ENCODE assay signal across 9 cellular contexts in genomic region chr1:223621312-223621734, GRCh38. TPM values are rescaled to one million over a fixed set of nuclear protein-coding genes. Genes with fewer than 3 reads are reported as not detected.
A peak's percentile ranks its signal among the peaks of the same experiment; 100 is the strongest.
DNase-seq lines count a peak whose midpoint lies in the region; ATAC-seq and TF ChIP-seq lines count a peak whose summit lies in the region.
"Had no signal": no experiment of that assay in that cellular context is flagged by ENCODE, and none has a peak within 500 bp of the region (broad histone marks: within the 10 kb centered on the region; RNA-seq: fewer than 3 reads in every experiment).

No MANE protein-coding gene starts in this region.

- H3K56ac ChIP-seq in mesendoderm (ENCODE audit: low read length), result no peak overlapping the region

- H3K27me3 ChIP-seq in parathyroid adenoma (ENCODE audit: control insufficient read depth, insufficient read depth, low read length), result no peaks in the 10 kb centered on the region
- H3K27me3 ChIP-seq in aorta (ENCODE audit: control insufficient read depth in 1 of 2, insufficient read depth in 2 of 2, low read length in 1 of 2), result peaks cover 0 to 1% of the 10 kb centered on the region in 2 donors
- no peaks in the 10 kb centered on the region for H3K27me3 ChIP-seq in mesendoderm (ENCODE audit: insufficient read depth, low read length, poor library complexity)

- H2BK120ac ChIP-seq in mesendoderm (ENCODE audit: low read depth, low read length), result no peak overlapping the region

- no peaks in the 10 kb centered on the region for H3K79me1 ChIP-seq in mesendoderm (ENCODE audit: low read length)

- intact Hi-C loops in aorta (cut with DNase I), result no loop called here

- no peak overlapping the region for H4K8ac ChIP-seq in mesendoderm (ENCODE audit: low read depth, low read length)

- H3K4me3 ChIP-seq in parathyroid adenoma (ENCODE audit: low read depth, low read length) (no peak overlapping the region), aorta (ENCODE audit: low read length in 2 of 2) (no peak overlapping the region), mesendoderm (ENCODE audit: low read length) (no peak overlapping the region)

- H3K27ac ChIP-seq in parathyroid adenoma (peak overlapping the region; percentile 59), aorta (ENCODE audit: low read depth in 1 of 2, low read length in 2 of 2) (no peak overlapping the region), mesendoderm (ENCODE audit: low read depth, low read length) (no peak overlapping the region)

- no peak overlapping the region for H2AK5ac ChIP-seq in mesendoderm (ENCODE audit: low read length)

- WGBS in aorta, 2 donors, result 88 to 95% methylated on average over 10 of the region's 10 CpGs
- WGBS in mesendoderm (ENCODE audit: extremely low coverage, insufficient coverage, low lambda C conversion rate), result no CpG with 5 or more reads among the region's 10 CpGs

- no peak overlapping the region for H3K4ac ChIP-seq in mesendoderm (ENCODE audit: low read depth, low read length)

- ATAC-seq in GM18907 (IDR thresholded peaks at IDR 0.05; ENCODE audit: unreplicated experiment) (peak; percentile 89), GM21786 (IDR thresholded peaks at IDR 0.05; ENCODE audit: unreplicated experiment) (peak; percentile 88), HG03521 (IDR thresholded peaks at IDR 0.05; ENCODE audit: unreplicated experiment) (peak; percentile 81), aorta (ENCODE audit: low FRiP score) (no peak)

- H4K5ac ChIP-seq in mesendoderm (ENCODE audit: low read length), result no peak overlapping the region

- DNase-seq in aorta (no peak), NCI-H524 treated with DMSO at 0.1 percent for 48 hours (lab: John Stamatoyannopoulos, UW) (no peak), mesendoderm (no peak)
- DNase-seq: GF-D8 had no signal

- peaks cover 4% of the 10 kb centered on the region for H3K4me1 ChIP-seq in parathyroid adenoma
- no peaks in the 10 kb centered on the region for H3K4me1 ChIP-seq in aorta (ENCODE audit: control insufficient read depth in 1 of 2, insufficient read depth in 2 of 2, low read length in 2 of 2)
- H3K4me1 ChIP-seq in mesendoderm (ENCODE audit: control insufficient read depth, low read depth, low read length), result no peaks in the 10 kb centered on the region

- H3K79me2 ChIP-seq in parathyroid adenoma, result no peaks in the 10 kb centered on the region
- H3K79me2 ChIP-seq in mesendoderm (ENCODE audit: control insufficient read depth, insufficient read depth, low read length), result no peaks in the 10 kb centered on the region

- H2AFZ ChIP-seq in parathyroid adenoma, result no peak overlapping the region

- H3K9ac ChIP-seq in parathyroid adenoma (no peak overlapping the region), mesendoderm (ENCODE audit: low read length) (no peak overlapping the region)

- no peak overlapping the region for H3K23ac ChIP-seq in mesendoderm (ENCODE audit: low read length)

- H3K4me2 ChIP-seq in parathyroid adenoma (ENCODE audit: low read length) (no peak overlapping the region), mesendoderm (ENCODE audit: low read length) (no peak overlapping the region)

- TF ChIP-seq CTCF in parathyroid adenoma (IDR thresholded peaks at IDR 0.05), result no peak

- no peak overlapping the region for H3K18ac ChIP-seq in mesendoderm (ENCODE audit: low read length)

- H3K9me3 ChIP-seq in parathyroid adenoma (ENCODE audit: control insufficient read depth, low read length), result no peaks in the 10 kb centered on the region
- H3K9me3 ChIP-seq in aorta (ENCODE audit: control insufficient read depth, low read length), result no peaks in the 10 kb centered on the region

- no peak overlapping the region for H2BK15ac ChIP-seq in mesendoderm (replicated peaks; ENCODE audit: low read depth)

- no peaks in the 10 kb centered on the region for H3K36me3 ChIP-seq in parathyroid adenoma (ENCODE audit: control insufficient read depth, insufficient read depth, low read length)
- no peaks in the 10 kb centered on the region for H3K36me3 ChIP-seq in aorta (ENCODE audit: control insufficient read depth in 1 of 2, insufficient read depth in 2 of 2, low read length in 1 of 2)
- H3K36me3 ChIP-seq in mesendoderm (ENCODE audit: control insufficient read depth, insufficient read depth, low read length), result no peaks in the 10 kb centered on the region

- H2BK5ac ChIP-seq in mesendoderm (ENCODE audit: low read length), result no peak overlapping the region

RNA-seq across cellular contexts. Expression of gene CAPN8, which starts 44.2 kb away (rescaled TPM):
- under 1 TPM in 1 of 2 donors, not detected in 1; 0.45 TPM for total RNA-seq in aorta
- polyA plus RNA-seq in aorta, result 1 to 10 TPM in 1 of 2 donors, under 1 TPM in 1; 0.33 to 2.9 TPM
- polyA plus RNA-seq in mesendoderm (2013, experiment 1 of 2), result 0.06 TPM
- polyA plus RNA-seq in mesendoderm (2013, experiment 2 of 2), result 0.06 TPM
- total RNA-seq: fibroblast of lung had no signal
- polyA plus RNA-seq: fibroblast of lung had no signal
